Comparison of ENCODE assay signal across 15 cellular contexts in the genomic region with DNA sequence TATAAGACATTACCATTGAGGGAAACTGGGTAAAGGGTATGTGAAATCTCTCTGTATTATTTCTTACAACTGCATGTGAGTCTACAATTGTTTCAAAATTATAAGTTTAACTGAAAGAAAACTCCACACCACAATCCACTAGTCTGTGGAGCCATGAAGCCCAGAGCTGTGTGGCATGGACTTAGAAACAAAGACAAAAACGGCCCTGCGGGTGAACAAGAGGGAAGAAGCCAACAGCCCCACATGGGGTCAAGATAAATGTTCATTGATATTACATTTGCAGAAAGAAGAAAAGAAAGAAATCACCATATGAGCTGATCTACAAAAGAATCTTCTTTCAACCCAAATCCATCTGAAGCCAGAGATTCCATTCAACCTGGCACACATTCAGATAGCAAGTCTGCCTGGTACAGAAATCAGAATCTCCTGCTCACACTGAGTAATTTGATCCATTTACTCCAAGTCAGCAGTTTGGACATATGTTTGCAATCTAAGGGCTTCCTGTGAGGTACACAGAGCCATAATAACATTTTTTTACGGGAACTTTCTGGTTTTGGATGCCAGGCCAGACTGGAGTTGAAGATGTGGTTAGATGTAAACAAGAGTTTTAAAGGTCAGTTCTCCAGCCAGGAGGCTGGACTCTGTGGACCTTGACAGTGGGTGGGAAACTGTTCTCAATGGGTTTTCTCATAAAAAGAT. TPM values are rescaled to one million over a fixed set of nuclear protein-coding genes. Genes with fewer than 3 reads are reported as not detected.
DNase-seq lines count a peak whose midpoint lies in the region; ATAC-seq and TF ChIP-seq lines count a peak whose summit lies in the region.
"Had no signal": no experiment of that assay in that cellular context is flagged by ENCODE, and none has a peak within 500 bp of the region (broad histone marks: within the 10 kb centered on the region; RNA-seq: fewer than 3 reads in every experiment).

No MANE protein-coding gene starts in this region.

- no peak for TF ChIP-seq POLR2A in right lobe of liver (IDR thresholded peaks at IDR 0.05)

- H3K27ac ChIP-seq in ACC112 (ENCODE audit: low read depth, low read length) (no peak overlapping the region; the same call in 1 of the 2 replicates), right lobe of liver (no peak overlapping the region)
- H3K27ac ChIP-seq: thoracic aorta had no signal

- H3K36me3 ChIP-seq in ACC112 (ENCODE audit: insufficient read depth, low read length) (no peaks in the 10 kb centered on the region), right lobe of liver (no peaks in the 10 kb centered on the region)
- H3K36me3 ChIP-seq: breast epithelium, thoracic aorta had no signal

- no peak overlapping the region for H3K4me3 Mint-ChIP-seq in activated CD8-positive, alpha-beta T cell treated with anti-CD3 and anti-CD28 coated beads for 36 hours
- H3K4me3 Mint-ChIP-seq: CD8-positive, alpha-beta T cell had no signal

- H3K27me3 Mint-ChIP-seq in activated CD8-positive, alpha-beta T cell treated with anti-CD3 and anti-CD28 coated beads for 36 hours, result peaks cover 3% of the 10 kb centered on the region

- CTCF ChIA-PET in activated CD8-positive, alpha-beta T cell treated with anti-CD3 and anti-CD28 coated beads for 36 hours (lab: Charles Lee), result no interaction called here

- H3K4me1 Mint-ChIP-seq in activated CD8-positive, alpha-beta T cell treated with anti-CD3 and anti-CD28 coated beads for 36 hours (ENCODE audit: low read depth), result no peaks in the 10 kb centered on the region

- DNase-seq in HCEC 1CT (peak; percentile 54), amniotic epithelial cell (ENCODE audit: low read depth) (peak; percentile 7), right lobe of liver (no peak), inferior parietal cortex (ENCODE audit: extremely low spot score) (no peak)
- no peak for DNase-seq in activated CD8-positive, alpha-beta T cell treated with anti-CD3 and anti-CD28 coated beads for 36 hours
- DNase-seq: CD8-positive, alpha-beta T cell; head of caudate nucleus; NCI-H226; stimulated activated CD4-positive, alpha-beta T cell treated with anti-CD3 and anti-CD28 coated beads, Interleukin-4, amount 100 ng/mL, for 24 hours had no signal

- peak overlapping the region; percentile 49 for H2AFZ ChIP-seq in ACC112 (ENCODE audit: low read length, unreplicated experiment)

- H3K9me3 ChIP-seq in right lobe of liver, result no peaks in the 10 kb centered on the region
- H3K9me3 ChIP-seq: breast epithelium, thoracic aorta had no signal

- ATAC-seq in right lobe of liver, result peak; percentile 18 to 59 (median 52)
- no peak for ATAC-seq in activated CD8-positive, alpha-beta T cell treated with anti-CD3 and anti-CD28 coated beads for 36 hours
- ATAC-seq in HG02884 (IDR thresholded peaks at IDR 0.05; ENCODE audit: unreplicated experiment), result no peak
- no peak for ATAC-seq in GM19467 (IDR thresholded peaks at IDR 0.05; ENCODE audit: unreplicated experiment)
- ATAC-seq: CD8-positive, alpha-beta T cell had no signal

- H3K36me3 Mint-ChIP-seq in activated CD8-positive, alpha-beta T cell treated with anti-CD3 and anti-CD28 coated beads for 36 hours (ENCODE audit: low read depth), result no peaks in the 10 kb centered on the region
- H3K36me3 Mint-ChIP-seq: CD8-positive, alpha-beta T cell had no signal

- intact Hi-C loops in right lobe of liver (cut with DNase I), result no loop called here
- intact Hi-C loops in activated CD8-positive, alpha-beta T cell treated with anti-CD3 and anti-CD28 coated beads for 36 hours (cut with micrococcal nuclease), result no loop called here

- H3K79me2 ChIP-seq in ACC112 (ENCODE audit: control insufficient read depth, insufficient read depth, low read length, unreplicated experiment), result no peaks in the 10 kb centered on the region

- 58% methylated on average over 3 of the region's 3 CpGs for WGBS in right lobe of liver (ENCODE audit: insufficient coverage, low coverage, low lambda C conversion rate, missing lambda C conversion rate)

- H3K27me3 ChIP-seq in ACC112 (ENCODE audit: insufficient read depth, low read length) (peaks cover 8% of the 10 kb centered on the region; the same call in 1 of the 2 replicates), right lobe of liver (no peaks in the 10 kb centered on the region)
- H3K27me3 ChIP-seq: breast epithelium had no signal

- H3K4me1 ChIP-seq in ACC112 (ENCODE audit: control insufficient read depth, insufficient read depth, low read length, unreplicated experiment) (peaks cover 14% of the 10 kb centered on the region), right lobe of liver (no peaks in the 10 kb centered on the region)
- H3K4me1 ChIP-seq: breast epithelium had no signal

- TF ChIP-seq CTCF in right lobe of liver (IDR thresholded peaks at IDR 0.05), result no peak
- TF ChIP-seq CTCF in activated CD8-positive, alpha-beta T cell treated with anti-CD3 and anti-CD28 coated beads for 36 hours (IDR thresholded peaks at IDR 0.05), result no peak

- H3K27ac Mint-ChIP-seq in activated CD8-positive, alpha-beta T cell treated with anti-CD3 and anti-CD28 coated beads for 36 hours, result no peak overlapping the region
- H3K27ac Mint-ChIP-seq: CD8-positive, alpha-beta T cell had no signal

- H3K4me3 ChIP-seq in ACC112 (ENCODE audit: low read depth, low read length), result no peak overlapping the region
- no peak overlapping the region for H3K4me3 ChIP-seq in right lobe of liver
- H3K4me3 ChIP-seq: breast epithelium, thoracic aorta had no signal

- H3K9me3 Mint-ChIP-seq in activated CD8-positive, alpha-beta T cell treated with anti-CD3 and anti-CD28 coated beads for 36 hours, result no peaks in the 10 kb centered on the region
- H3K9me3 Mint-ChIP-seq: CD8-positive, alpha-beta T cell had no signal

- POLR2A ChIA-PET in activated CD8-positive, alpha-beta T cell treated with anti-CD3 and anti-CD28 coated beads for 36 hours (lab: Charles Lee), result no interaction called here

RNA-seq across cellular contexts. Expression of a gene that starts 18.0 kb away (rescaled TPM):
- under 1 TPM; 0.31 to 1.00 (median 0.60) TPM for total RNA-seq in right lobe of liver
- not detected for total RNA-seq in activated CD8-positive, alpha-beta T cell treated with anti-CD3 and anti-CD28 coated beads for 36 hours
- total RNA-seq: CD8-positive, alpha-beta T cell; mononuclear cell had no signal

Comparison
In these comparisons a context has a peak if more than half of its experiments do, and no peak if none do; other contexts are left out.
1. DNase-seq: peak in HCEC 1CT (single experiment) and amniotic epithelial cell (single experiment); none in right lobe of liver (0 of 3), activated CD8-positive, alpha-beta T cell treated with anti-CD3 and anti-CD28 coated beads for 36 hours (single experiment) and inferior parietal cortex (single experiment).
2. ATAC-seq: peak in right lobe of liver (4 of 4); none in activated CD8-positive, alpha-beta T cell treated with anti-CD3 and anti-CD28 coated beads for 36 hours (single experiment), HG02884 (single experiment) and GM19467 (single experiment).